1 cellular context compared by ENCODE assay signal in the genomic region with DNA sequence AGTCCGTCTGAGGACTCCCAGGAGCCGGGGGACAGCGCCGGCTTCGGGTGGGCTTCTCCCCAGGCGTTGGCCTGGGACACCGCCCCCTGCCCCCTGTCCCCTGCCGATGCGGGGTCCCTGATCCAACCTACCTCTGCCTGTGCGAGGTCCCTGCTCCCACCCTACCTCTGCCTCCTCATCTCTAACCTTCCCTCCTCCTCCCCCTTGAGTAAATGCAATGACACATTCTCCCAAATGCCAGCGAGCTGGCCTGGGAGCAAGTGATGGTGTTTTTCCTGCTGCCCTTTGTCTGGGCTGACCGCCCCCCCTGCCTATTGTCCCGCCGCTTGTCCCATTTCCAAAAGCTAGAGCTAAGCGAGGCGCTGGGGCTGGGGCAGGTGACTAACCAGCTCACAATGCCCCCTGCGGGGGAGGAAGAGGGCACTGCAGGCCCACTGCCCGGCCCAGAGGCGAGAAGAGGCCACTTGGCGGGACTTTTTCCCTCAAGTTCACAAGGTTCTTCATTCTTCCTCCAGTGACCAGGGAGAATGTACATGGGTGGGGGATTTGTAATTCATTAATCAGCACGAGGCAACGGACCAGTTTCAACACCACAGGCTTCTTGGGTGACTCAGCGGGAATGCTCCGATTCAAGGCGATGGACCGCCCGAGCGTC.
TF ChIP-seq lines count a peak whose summit lies in the region.

No MANE protein-coding gene starts in this region.

TF ChIP-seq in HEK293, 187 proteins besides CTCF, POLR2A, EP300 and RAD21 (continued from another document):
- TF ChIP-seq, protein P1, sequence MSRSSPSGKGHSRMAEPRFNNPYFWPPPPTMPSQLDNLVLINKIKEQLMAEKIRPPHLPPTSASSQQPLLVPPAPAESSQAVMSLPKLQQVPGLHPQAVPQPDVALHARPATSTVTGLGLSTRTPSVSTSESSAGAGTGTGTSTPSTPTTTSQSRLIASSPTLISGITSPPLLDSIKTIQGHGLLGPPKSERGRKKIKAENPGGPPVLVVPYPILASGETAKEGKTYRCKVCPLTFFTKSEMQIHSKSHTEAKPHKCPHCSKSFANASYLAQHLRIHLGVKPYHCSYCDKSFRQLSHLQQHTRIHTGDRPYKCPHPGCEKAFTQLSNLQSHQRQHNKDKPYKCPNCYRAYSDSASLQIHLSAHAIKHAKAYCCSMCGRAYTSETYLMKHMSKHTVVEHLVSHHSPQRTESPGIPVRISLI (tag by site-specific recombination; IDR thresholded peaks at IDR 0.05), result no peak
- TF ChIP-seq, protein P2, sequence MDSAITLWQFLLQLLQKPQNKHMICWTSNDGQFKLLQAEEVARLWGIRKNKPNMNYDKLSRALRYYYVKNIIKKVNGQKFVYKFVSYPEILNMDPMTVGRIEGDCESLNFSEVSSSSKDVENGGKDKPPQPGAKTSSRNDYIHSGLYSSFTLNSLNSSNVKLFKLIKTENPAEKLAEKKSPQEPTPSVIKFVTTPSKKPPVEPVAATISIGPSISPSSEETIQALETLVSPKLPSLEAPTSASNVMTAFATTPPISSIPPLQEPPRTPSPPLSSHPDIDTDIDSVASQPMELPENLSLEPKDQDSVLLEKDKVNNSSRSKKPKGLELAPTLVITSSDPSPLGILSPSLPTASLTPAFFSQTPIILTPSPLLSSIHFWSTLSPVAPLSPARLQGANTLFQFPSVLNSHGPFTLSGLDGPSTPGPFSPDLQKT (IDR thresholded peaks at IDR 0.05; ENCODE audit: borderline replicate concordance, low read depth, low read length), result no peak
- TF ChIP-seq, protein P3, sequence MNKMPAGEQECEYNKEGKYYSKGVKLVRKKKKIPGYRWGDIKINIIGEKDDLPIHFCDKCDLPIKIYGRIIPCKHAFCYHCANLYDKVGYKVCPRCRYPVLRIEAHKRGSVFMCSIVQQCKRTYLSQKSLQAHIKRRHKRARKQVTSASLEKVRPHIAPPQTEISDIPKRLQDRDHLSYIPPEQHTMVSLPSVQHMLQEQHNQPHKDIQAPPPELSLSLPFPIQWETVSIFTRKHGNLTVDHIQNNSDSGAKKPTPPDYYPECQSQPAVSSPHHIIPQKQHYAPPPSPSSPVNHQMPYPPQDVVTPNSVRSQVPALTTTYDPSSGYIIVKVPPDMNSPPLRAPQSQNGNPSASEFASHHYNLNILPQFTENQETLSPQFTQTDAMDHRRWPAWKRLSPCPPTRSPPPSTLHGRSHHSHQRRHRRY (tag by site-specific recombination; IDR thresholded peaks at IDR 0.05), result no peak
- TF ChIP-seq, protein P4, sequence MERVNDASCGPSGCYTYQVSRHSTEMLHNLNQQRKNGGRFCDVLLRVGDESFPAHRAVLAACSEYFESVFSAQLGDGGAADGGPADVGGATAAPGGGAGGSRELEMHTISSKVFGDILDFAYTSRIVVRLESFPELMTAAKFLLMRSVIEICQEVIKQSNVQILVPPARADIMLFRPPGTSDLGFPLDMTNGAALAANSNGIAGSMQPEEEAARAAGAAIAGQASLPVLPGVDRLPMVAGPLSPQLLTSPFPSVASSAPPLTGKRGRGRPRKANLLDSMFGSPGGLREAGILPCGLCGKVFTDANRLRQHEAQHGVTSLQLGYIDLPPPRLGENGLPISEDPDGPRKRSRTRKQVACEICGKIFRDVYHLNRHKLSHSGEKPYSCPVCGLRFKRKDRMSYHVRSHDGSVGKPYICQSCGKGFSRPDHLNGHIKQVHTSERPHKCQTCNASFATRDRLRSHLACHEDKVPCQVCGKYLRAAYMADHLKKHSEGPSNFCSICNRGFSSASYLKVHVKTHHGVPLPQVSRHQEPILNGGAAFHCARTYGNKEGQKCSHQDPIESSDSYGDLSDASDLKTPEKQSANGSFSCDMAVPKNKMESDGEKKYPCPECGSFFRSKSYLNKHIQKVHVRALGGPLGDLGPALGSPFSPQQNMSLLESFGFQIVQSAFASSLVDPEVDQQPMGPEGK (tag by site-specific recombination; IDR thresholded peaks at IDR 0.05), result peak; percentile 66; the same call in 1 of the 2 replicates
- TF ChIP-seq ZNF654 (tag by site-specific recombination; IDR thresholded peaks at IDR 0.05; ENCODE audit: low read depth), result no peak
- no peak for TF ChIP-seq ZFP69B (tag by site-specific recombination; IDR thresholded peaks at IDR 0.05)
- TF ChIP-seq ZNF266 (tag by site-specific recombination; IDR thresholded peaks at IDR 0.05; ENCODE audit: low read depth), result no peak
- TF ChIP-seq MYNN (tag by site-specific recombination; IDR thresholded peaks at IDR 0.05; ENCODE audit: borderline replicate concordance), result no peak
- no peak for TF ChIP-seq ZNF366 (tag by site-specific recombination; conservative IDR thresholded peaks at IDR 0.05)
- no peak for TF ChIP-seq ZNF10 (tag by site-specific recombination; IDR thresholded peaks at IDR 0.05)
- TF ChIP-seq, protein P5, sequence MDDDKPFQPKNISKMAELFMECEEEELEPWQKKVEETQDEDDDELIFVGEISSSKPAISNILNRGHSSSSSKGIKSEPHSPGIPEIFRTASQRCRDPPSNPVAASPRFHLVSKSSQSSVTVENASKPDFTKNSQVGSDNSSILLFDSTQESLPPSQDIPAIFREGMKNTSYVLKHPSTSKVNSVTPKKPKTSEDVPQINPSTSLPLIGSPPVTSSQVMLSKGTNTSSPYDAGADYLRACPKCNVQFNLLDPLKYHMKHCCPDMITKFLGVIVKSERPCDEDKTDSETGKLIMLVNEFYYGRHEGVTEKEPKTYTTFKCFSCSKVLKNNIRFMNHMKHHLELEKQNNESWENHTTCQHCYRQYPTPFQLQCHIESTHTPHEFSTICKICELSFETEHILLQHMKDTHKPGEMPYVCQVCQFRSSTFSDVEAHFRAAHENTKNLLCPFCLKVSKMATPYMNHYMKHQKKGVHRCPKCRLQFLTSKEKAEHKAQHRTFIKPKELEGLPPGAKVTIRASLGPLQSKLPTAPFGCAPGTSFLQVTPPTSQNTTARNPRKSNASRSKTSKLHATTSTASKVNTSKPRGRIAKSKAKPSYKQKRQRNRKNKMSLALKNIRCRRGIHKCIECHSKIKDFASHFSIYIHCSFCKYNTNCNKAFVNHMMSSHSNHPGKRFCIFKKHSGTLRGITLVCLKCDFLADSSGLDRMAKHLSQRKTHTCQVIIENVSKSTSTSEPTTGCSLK (tag by site-specific recombination; IDR thresholded peaks at IDR 0.05), result no peak
- peak; percentile 58; the same call in 1 of the 2 replicates for TF ChIP-seq GLIS2 (tag by site-specific recombination; IDR thresholded peaks at IDR 0.05)
- TF ChIP-seq ZNF670 (tag by site-specific recombination; IDR thresholded peaks at IDR 0.05; ENCODE audit: low read depth), result no peak
- TF ChIP-seq ZNF776 (tag by site-specific recombination; IDR thresholded peaks at IDR 0.05; ENCODE audit: borderline replicate concordance), result no peak
- TF ChIP-seq, protein P6, sequence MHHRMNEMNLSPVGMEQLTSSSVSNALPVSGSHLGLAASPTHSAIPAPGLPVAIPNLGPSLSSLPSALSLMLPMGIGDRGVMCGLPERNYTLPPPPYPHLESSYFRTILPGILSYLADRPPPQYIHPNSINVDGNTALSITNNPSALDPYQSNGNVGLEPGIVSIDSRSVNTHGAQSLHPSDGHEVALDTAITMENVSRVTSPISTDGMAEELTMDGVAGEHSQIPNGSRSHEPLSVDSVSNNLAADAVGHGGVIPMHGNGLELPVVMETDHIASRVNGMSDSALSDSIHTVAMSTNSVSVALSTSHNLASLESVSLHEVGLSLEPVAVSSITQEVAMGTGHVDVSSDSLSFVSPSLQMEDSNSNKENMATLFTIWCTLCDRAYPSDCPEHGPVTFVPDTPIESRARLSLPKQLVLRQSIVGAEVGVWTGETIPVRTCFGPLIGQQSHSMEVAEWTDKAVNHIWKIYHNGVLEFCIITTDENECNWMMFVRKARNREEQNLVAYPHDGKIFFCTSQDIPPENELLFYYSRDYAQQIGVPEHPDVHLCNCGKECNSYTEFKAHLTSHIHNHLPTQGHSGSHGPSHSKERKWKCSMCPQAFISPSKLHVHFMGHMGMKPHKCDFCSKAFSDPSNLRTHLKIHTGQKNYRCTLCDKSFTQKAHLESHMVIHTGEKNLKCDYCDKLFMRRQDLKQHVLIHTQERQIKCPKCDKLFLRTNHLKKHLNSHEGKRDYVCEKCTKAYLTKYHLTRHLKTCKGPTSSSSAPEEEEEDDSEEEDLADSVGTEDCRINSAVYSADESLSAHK (tag by site-specific recombination; IDR thresholded peaks at IDR 0.05), result no peak
- no peak for TF ChIP-seq ZNF23 (tag by site-specific recombination; IDR thresholded peaks at IDR 0.05; ENCODE audit: borderline replicate concordance)
- TF ChIP-seq, protein P7, sequence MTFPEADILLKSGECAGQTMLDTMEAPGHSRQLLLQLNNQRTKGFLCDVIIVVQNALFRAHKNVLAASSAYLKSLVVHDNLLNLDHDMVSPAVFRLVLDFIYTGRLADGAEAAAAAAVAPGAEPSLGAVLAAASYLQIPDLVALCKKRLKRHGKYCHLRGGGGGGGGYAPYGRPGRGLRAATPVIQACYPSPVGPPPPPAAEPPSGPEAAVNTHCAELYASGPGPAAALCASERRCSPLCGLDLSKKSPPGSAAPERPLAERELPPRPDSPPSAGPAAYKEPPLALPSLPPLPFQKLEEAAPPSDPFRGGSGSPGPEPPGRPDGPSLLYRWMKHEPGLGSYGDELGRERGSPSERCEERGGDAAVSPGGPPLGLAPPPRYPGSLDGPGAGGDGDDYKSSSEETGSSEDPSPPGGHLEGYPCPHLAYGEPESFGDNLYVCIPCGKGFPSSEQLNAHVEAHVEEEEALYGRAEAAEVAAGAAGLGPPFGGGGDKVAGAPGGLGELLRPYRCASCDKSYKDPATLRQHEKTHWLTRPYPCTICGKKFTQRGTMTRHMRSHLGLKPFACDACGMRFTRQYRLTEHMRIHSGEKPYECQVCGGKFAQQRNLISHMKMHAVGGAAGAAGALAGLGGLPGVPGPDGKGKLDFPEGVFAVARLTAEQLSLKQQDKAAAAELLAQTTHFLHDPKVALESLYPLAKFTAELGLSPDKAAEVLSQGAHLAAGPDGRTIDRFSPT (tag by site-specific recombination; IDR thresholded peaks at IDR 0.05), result peak; percentile 70; the same call in 1 of the 2 replicates
- no peak for TF ChIP-seq ZNF677 (tag by site-specific recombination; IDR thresholded peaks at IDR 0.05)
- peak; percentile 75 for TF ChIP-seq ZNF335 (tag by site-specific recombination; conservative IDR thresholded peaks at IDR 0.05)
- TF ChIP-seq, protein P8, sequence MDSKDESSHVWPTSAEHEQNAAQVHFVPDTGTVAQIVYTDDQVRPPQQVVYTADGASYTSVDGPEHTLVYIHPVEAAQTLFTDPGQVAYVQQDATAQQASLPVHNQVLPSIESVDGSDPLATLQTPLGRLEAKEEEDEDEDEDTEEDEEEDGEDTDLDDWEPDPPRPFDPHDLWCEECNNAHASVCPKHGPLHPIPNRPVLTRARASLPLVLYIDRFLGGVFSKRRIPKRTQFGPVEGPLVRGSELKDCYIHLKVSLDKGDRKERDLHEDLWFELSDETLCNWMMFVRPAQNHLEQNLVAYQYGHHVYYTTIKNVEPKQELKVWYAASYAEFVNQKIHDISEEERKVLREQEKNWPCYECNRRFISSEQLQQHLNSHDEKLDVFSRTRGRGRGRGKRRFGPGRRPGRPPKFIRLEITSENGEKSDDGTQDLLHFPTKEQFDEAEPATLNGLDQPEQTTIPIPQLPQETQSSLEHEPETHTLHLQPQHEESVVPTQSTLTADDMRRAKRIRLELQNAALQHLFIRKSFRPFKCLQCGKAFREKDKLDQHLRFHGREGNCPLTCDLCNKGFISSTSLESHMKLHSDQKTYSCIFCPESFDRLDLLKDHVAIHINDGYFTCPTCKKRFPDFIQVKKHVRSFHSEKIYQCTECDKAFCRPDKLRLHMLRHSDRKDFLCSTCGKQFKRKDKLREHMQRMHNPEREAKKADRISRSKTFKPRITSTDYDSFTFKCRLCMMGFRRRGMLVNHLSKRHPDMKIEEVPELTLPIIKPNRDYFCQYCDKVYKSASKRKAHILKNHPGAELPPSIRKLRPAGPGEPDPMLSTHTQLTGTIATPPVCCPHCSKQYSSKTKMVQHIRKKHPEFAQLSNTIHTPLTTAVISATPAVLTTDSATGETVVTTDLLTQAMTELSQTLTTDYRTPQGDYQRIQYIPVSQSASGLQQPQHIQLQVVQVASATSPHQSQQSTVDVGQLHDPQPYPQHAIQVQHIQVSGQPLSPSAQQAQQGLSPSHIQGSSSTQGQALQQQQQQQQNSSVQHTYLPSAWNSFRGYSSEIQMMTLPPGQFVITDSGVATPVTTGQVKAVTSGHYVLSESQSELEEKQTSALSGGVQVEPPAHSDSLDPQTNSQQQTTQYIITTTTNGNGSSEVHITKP (tag by site-specific recombination; IDR thresholded peaks at IDR 0.05), result peak; percentile 98
- TF ChIP-seq, protein P9, sequence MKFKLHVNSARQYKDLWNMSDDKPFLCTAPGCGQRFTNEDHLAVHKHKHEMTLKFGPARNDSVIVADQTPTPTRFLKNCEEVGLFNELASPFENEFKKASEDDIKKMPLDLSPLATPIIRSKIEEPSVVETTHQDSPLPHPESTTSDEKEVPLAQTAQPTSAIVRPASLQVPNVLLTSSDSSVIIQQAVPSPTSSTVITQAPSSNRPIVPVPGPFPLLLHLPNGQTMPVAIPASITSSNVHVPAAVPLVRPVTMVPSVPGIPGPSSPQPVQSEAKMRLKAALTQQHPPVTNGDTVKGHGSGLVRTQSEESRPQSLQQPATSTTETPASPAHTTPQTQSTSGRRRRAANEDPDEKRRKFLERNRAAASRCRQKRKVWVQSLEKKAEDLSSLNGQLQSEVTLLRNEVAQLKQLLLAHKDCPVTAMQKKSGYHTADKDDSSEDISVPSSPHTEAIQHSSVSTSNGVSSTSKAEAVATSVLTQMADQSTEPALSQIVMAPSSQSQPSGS (tag by site-specific recombination; IDR thresholded peaks at IDR 0.05; ENCODE audit: low read depth), result no peak
- TF ChIP-seq ZNF302 (tag by site-specific recombination; IDR thresholded peaks at IDR 0.05; ENCODE audit: low read depth), result no peak
- no peak for TF ChIP-seq ZNF202 (tag by site-specific recombination; IDR thresholded peaks at IDR 0.05; ENCODE audit: borderline replicate concordance)
- TF ChIP-seq ZNF311 (tag by site-specific recombination; IDR thresholded peaks at IDR 0.05; ENCODE audit: borderline replicate concordance), result no peak
- no peak for TF ChIP-seq ZBTB17 (tag by site-specific recombination; IDR thresholded peaks at IDR 0.05)
- no peak for TF ChIP-seq ZNF658 (tag by site-specific recombination; IDR thresholded peaks at IDR 0.05)
- TF ChIP-seq, protein P10, sequence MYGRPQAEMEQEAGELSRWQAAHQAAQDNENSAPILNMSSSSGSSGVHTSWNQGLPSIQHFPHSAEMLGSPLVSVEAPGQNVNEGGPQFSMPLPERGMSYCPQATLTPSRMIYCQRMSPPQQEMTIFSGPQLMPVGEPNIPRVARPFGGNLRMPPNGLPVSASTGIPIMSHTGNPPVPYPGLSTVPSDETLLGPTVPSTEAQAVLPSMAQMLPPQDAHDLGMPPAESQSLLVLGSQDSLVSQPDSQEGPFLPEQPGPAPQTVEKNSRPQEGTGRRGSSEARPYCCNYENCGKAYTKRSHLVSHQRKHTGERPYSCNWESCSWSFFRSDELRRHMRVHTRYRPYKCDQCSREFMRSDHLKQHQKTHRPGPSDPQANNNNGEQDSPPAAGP (tag by site-specific recombination; IDR thresholded peaks at IDR 0.05), result 0 out of 2 replicates have a peak, but pooled peaks have one; percentile 22
- no peak for TF ChIP-seq ZNF221 (tag by site-specific recombination; IDR thresholded peaks at IDR 0.05; ENCODE audit: borderline replicate concordance)
- TF ChIP-seq ZFHX2 (tag by site-specific recombination; conservative IDR thresholded peaks at IDR 0.05), result peak; percentile 40; the same call in 1 of the 2 replicates
- no peak for TF ChIP-seq SCRT1 (tag by site-specific recombination; IDR thresholded peaks at IDR 0.05; ENCODE audit: borderline replicate concordance)
- TF ChIP-seq ZNF473 (tag by site-specific recombination; IDR thresholded peaks at IDR 0.05), result no peak
- peak; percentile 16; the same call in 1 of the 2 replicates for TF ChIP-seq EGR2 (tag by site-specific recombination; IDR thresholded peaks at IDR 0.05; ENCODE audit: low read depth)
